ENCODE assay signal across 14 cellular contexts in genomic region chr5:133319905-133320520, GRCh38.
A peak's percentile ranks its signal among the peaks of the same experiment; 100 is the strongest.
DNase-seq lines count a peak whose midpoint lies in the region; ATAC-seq, FAIRE-seq and TF ChIP-seq lines count a peak whose summit lies in the region.
"Had no signal": no experiment of that assay in that cellular context is flagged by ENCODE, and none has a peak within 500 bp of the region (broad histone marks: within the 10 kb centered on the region; RNA-seq: fewer than 3 reads in every experiment).

No MANE protein-coding gene starts in this region.

- in situ Hi-C loops in mammary epithelial cell (cut with MboI; ENCODE audit: low sequenced_read_pairs in 2 of 2) (loop anchor here in 1 of 2 donors (25.0 kb wide), 1 partner anchor 208 kb away; no protein-coding TSS in a partner anchor), HepG2 (cut with HindIII; ENCODE audit: extremely low pct_ligation_motif_present, low pct_unique_long_range_greater_than_20kb) (no loop called here)

- H3K27ac ChIP-seq in DND-41 (ENCODE audit: low read length) (no peak overlapping the region), mammary epithelial cell (ENCODE audit: insufficient read depth, low read depth, low read length) (no peak overlapping the region), HepG2 (ENCODE audit: extremely low read length, insufficient read depth, low read length) (no peak overlapping the region)

- TF ChIP-seq RAD21 in HepG2 (CRISPR knock-in tag; IDR thresholded peaks at IDR 0.05), result no peak

- dilution Hi-C loops in mammary epithelial cell (cut with HindIII; ENCODE audit: low sequenced_read_pairs), result loop anchor here (10.0 kb wide), 1 partner anchor 605 kb away; no protein-coding TSS in a partner anchor

- no peaks in the 10 kb centered on the region for H3K4me1 ChIP-seq in DND-41 (ENCODE audit: insufficient read depth, low read length)
- peaks cover 6% of the 10 kb centered on the region for H3K4me1 ChIP-seq in mammary epithelial cell (ENCODE audit: insufficient read depth, low read length)
- no peaks in the 10 kb centered on the region for H3K4me1 ChIP-seq in HepG2 (ENCODE audit: insufficient read depth, low read length)

- no peaks in the 10 kb centered on the region for H3K27me3 ChIP-seq in DND-41 (ENCODE audit: insufficient read depth, low read length, poor library complexity)
- no peaks in the 10 kb centered on the region for H3K27me3 ChIP-seq in mammary epithelial cell (ENCODE audit: insufficient read depth, low read length)
- H3K27me3 ChIP-seq in HepG2 (ENCODE audit: control insufficient read depth in 1 of 2, insufficient read depth in 2 of 2, low read length in 2 of 2), result peaks cover 2 to 19% of the 10 kb centered on the region in 2 experiments; a peak in 2 of 5 replicates

- H2AFZ ChIP-seq in DND-41 (ENCODE audit: low read depth, low read length), result no peak overlapping the region
- H2AFZ ChIP-seq in mammary epithelial cell (ENCODE audit: low read depth, low read length), result peak overlapping the region; percentile 30
- no peak overlapping the region for H2AFZ ChIP-seq in HepG2 (ENCODE audit: low read length)

- POLR2A ChIA-PET in HepG2 (lab: Yijun Ruan, JAX), result no interaction called here

- intact Hi-C loops in mammary epithelial cell (cut with micrococcal nuclease) (loop anchor here (1.0 kb wide), 1 partner anchor 209 kb away; no protein-coding TSS in a partner anchor), HepG2 (cut with micrococcal nuclease; ENCODE audit: unreplicated experiment) (no loop called here)

- peak; percentile 36 for TF ChIP-seq CTCF in DND-41 (IDR thresholded peaks at IDR 0.05; ENCODE audit: borderline replicate concordance, extremely low read depth, low read length, poor library complexity, severe bottlenecking)
- TF ChIP-seq CTCF in HFFc6 (IDR thresholded peaks at IDR 0.05), result peak; percentile 50
- TF ChIP-seq CTCF in mammary epithelial cell (conservative IDR thresholded peaks at IDR 0.05 in 1 of 2, IDR thresholded peaks at IDR 0.05 in 1 of 2; ENCODE audit: extremely low read depth in 1 of 2, insufficient read depth in 1 of 2, low read depth in 1 of 2, low read length in 2 of 2), result peak; percentile 36 to 49
- TF ChIP-seq CTCF in HepG2 (CRISPR knock-in tag; IDR thresholded peaks at IDR 0.05), result peak; percentile 41; the same call in 1 of the 2 replicates

- TF ChIP-seq POLR2A in HepG2 (IDR thresholded peaks at IDR 0.05; ENCODE audit: insufficient read depth in 1 of 2, low read depth in 2 of 2, low read length in 2 of 2), result no peak

- H3K27me3 Mint-ChIP-seq in HFFc6 (ENCODE audit: insufficient read depth), result peaks cover 26% of the 10 kb centered on the region

- TF ChIP-seq EP300 in HepG2 (IDR thresholded peaks at IDR 0.05; ENCODE audit: low read depth in 2 of 2, low read length in 2 of 2) (no peak), HepG2 (CRISPR knock-in tag; IDR thresholded peaks at IDR 0.05; ENCODE audit: borderline replicate concordance) (no peak)

- BruUV-seq in mammary epithelial cell (replicated peaks; lab: Mats Ljungman, UMichigan) (no TSS peak), HepG2 (replicated peaks; lab: Mats Ljungman, UMichigan) (no TSS peak)

- H3K36me3 ChIP-seq in DND-41 (ENCODE audit: insufficient read depth, low read length) (no peaks in the 10 kb centered on the region), mammary epithelial cell (ENCODE audit: insufficient read depth, low read length) (no peaks in the 10 kb centered on the region), HepG2 (replicated peaks in 1 of 2; ENCODE audit: control insufficient read depth in 1 of 2, insufficient read depth in 2 of 2, low read length in 2 of 2) (no peaks in the 10 kb centered on the region)

- H3K9me3 ChIP-seq in DND-41 (ENCODE audit: insufficient read depth, low read length, severe bottlenecking) (no peaks in the 10 kb centered on the region), mammary epithelial cell (replicated peaks; ENCODE audit: insufficient read depth, low read length) (no peaks in the 10 kb centered on the region), HepG2 (ENCODE audit: low read length) (no peaks in the 10 kb centered on the region)

- no peaks in the 10 kb centered on the region for H3K9me3 Mint-ChIP-seq in HFFc6
- H3K9me3 Mint-ChIP-seq: activated T-helper 2 cell treated with anti-CD3 and anti-CD28 coated beads, Interferon-gamma antibody, Interleukin-2, Interleukin-4, amounts not matched to agents 10 μg/mL and 5 μg/mL and 100 μg/mL, durations not matched to agents 14 hours and 24 hours and 36 hours; CD14-positive monocyte; naive B cell had no signal

- CTCF ChIA-PET in mammary epithelial cell (lab: Charles Lee; ENCODE audit: low non-redundant PET), result interaction anchor here (0.6 to 0.9 kb wide), 7 partner anchors 30 to 211 kb away, joined by 3 to 21 read pairs (median 4); no protein-coding TSS in a partner anchor
- CTCF ChIA-PET in HepG2 (lab: Yijun Ruan, JAX; ENCODE audit: low intra/inter-chr PET ratio, low total read pairs), result interaction anchor here (1.4 kb wide), 1 partner anchor 209 kb away, joined by 8 read pairs; no protein-coding TSS in a partner anchor

- H3K27ac Mint-ChIP-seq in HFFc6, result no peak overlapping the region
- H3K27ac Mint-ChIP-seq: activated T-helper 2 cell treated with anti-CD3 and anti-CD28 coated beads, Interferon-gamma antibody, Interleukin-2, Interleukin-4, amounts not matched to agents 10 μg/mL and 5 μg/mL and 100 μg/mL, durations not matched to agents 14 hours and 24 hours and 36 hours had no signal

- no peak overlapping the region for H3K4me3 Mint-ChIP-seq in HFFc6
- H3K4me3 Mint-ChIP-seq: CD14-positive monocyte, naive B cell had no signal

- H3K4me2 ChIP-seq in DND-41 (ENCODE audit: insufficient read depth, low read length), result no peak overlapping the region
- H3K4me2 ChIP-seq in mammary epithelial cell (ENCODE audit: insufficient read depth, low read depth, low read length), result no peak overlapping the region
- H3K4me2 ChIP-seq in HepG2 (ENCODE audit: low read depth, low read length), result no peak overlapping the region

- H3K79me2 ChIP-seq in DND-41 (ENCODE audit: insufficient read depth, low read length) (no peaks in the 10 kb centered on the region), mammary epithelial cell (ENCODE audit: insufficient read depth, low read length) (no peaks in the 10 kb centered on the region), HepG2 (ENCODE audit: insufficient read depth, low read length) (no peaks in the 10 kb centered on the region)

- H4K20me1 ChIP-seq in DND-41 (ENCODE audit: insufficient read depth, low read length), result no peaks in the 10 kb centered on the region; the same call in 1 of the 2 replicates
- H4K20me1 ChIP-seq in mammary epithelial cell (ENCODE audit: insufficient read depth, low read length), result no peaks in the 10 kb centered on the region
- no peaks in the 10 kb centered on the region for H4K20me1 ChIP-seq in HepG2 (ENCODE audit: insufficient read depth, low read length)

- H3K9ac ChIP-seq in DND-41 (ENCODE audit: low read depth, low read length) (no peak overlapping the region), mammary epithelial cell (ENCODE audit: insufficient read depth, low read length) (no peak overlapping the region), HepG2 (ENCODE audit: insufficient read depth, low read depth, low read length) (no peak overlapping the region)

- H3K36me3 Mint-ChIP-seq in HFFc6 (ENCODE audit: low read depth), result no peaks in the 10 kb centered on the region
- H3K36me3 Mint-ChIP-seq: CD14-positive monocyte, naive B cell had no signal

- H3K4me3 ChIP-seq in DND-41 (ENCODE audit: low read depth in 1 of 2, low read length in 2 of 2), result no peak overlapping the region
- H3K4me3 ChIP-seq in mammary epithelial cell (replicated peaks in 1 of 3; ENCODE audit: insufficient read depth in 1 of 3, low read depth in 2 of 3, low read length in 3 of 3), result no peak overlapping the region
- no peak overlapping the region for H3K4me3 ChIP-seq in HepG2 (replicated peaks in 1 of 3; ENCODE audit: insufficient read depth in 1 of 3, low read depth in 2 of 3, low read length in 3 of 3)

- ATAC-seq in DND-41 (ENCODE audit: insufficient read depth, low read depth) (no peak), HepG2 (peak; percentile 55; the same call in 2 of the 3 replicates), HG03439 (IDR thresholded peaks at IDR 0.05; ENCODE audit: unreplicated experiment) (no peak), esophagus mucosa (no peak)
- ATAC-seq: left cardiac atrium had no signal

- 85% methylated on average over 5 of the region's 5 CpGs for WGBS in mammary epithelial cell (ENCODE audit: low coverage, missing lambda C conversion rate)
- WGBS in HepG2 (ENCODE audit: low lambda C conversion rate), result 28% methylated on average over 4 of the region's 5 CpGs

- FAIRE-seq in HepG2 (lab: Jason Lieb, UNC), result no peak

- H3K4me1 Mint-ChIP-seq in HFFc6 (ENCODE audit: low read depth), result no peaks in the 10 kb centered on the region
- H3K4me1 Mint-ChIP-seq: CD14-positive monocyte had no signal

- no peak for DNase-seq in DND-41
- DNase-seq in HFFc6, result no peak
- no peak for DNase-seq in mammary epithelial cell
- no peak for DNase-seq in HepG2 (ENCODE audit: low spot score)
- no peak for DNase-seq in activated T-cell treated with anti-CD3 and anti-CD28 coated beads for 4 hours
- no peak for DNase-seq in NCI-H526 (lab: John Stamatoyannopoulos, UW)
- DNase-seq: Kasumi-1, left cardiac atrium, naive B cell, NCI-H2107 had no signal

TF ChIP-seq in HepG2, 621 proteins besides CTCF, POLR2A, EP300 and RAD21:
- no peak for TF ChIP-seq ARNT2 (CRISPR knock-in tag; IDR thresholded peaks at IDR 0.05; ENCODE audit: low read depth)
- TF ChIP-seq STAG1 (CRISPR knock-in tag; IDR thresholded peaks at IDR 0.05), result peak; percentile 35
